In the genomic region with DNA sequence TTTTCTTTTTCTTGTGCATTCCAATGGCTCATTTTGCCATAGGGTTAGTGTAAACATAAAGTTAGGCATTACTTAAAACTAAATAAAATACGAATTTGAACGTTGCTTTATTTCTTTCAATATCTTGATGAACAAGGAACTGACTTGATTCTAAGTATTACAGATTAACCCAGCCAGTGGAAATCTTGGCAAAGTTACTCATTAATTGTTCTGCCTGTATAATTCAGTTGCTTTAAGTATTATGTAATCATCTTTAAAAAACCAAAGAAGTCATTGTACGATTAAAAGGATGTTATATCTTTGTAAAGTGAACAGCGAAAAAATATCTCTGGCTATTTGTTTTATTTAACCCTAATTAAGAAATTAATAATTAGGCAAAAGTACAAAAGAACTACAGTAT, we compare ENCODE assay signal across 23 cellular contexts.
"Had no signal": no experiment of that assay in that cellular context is flagged by ENCODE, and none has a peak within 500 bp of the region (broad histone marks: within the 10 kb centered on the region; RNA-seq: fewer than 3 reads in every experiment).

No MANE protein-coding gene starts in this region.

- H3K4me1 ChIP-seq: esophagus muscularis mucosa, foreskin keratinocyte, right lobe of liver, suprapubic skin, transverse colon, vagina had no signal

- H3K9me3 ChIP-seq: esophagus muscularis mucosa, ovary, suprapubic skin, transverse colon, vagina had no signal

- H3K4me2 ChIP-seq: smooth muscle cell had no signal

- H3K36me3 ChIP-seq: esophagus muscularis mucosa, ovary, right lobe of liver, suprapubic skin, transverse colon, vagina had no signal

- H3K4me1 Mint-ChIP-seq: memory B cell; natural killer cell; stimulated activated naive CD8-positive, alpha-beta T cell treated with anti-CD3 and anti-CD28 coated beads, Interleukin-15, amount 100 ng/mL, for 72 hours had no signal

- H3K27ac Mint-ChIP-seq: memory B cell; natural killer cell; stimulated activated naive CD8-positive, alpha-beta T cell treated with anti-CD3 and anti-CD28 coated beads, Interleukin-15, amount 100 ng/mL, for 72 hours had no signal

- FAIRE-seq: keratinocyte had no signal

- H3K36me3 Mint-ChIP-seq: memory B cell, natural killer cell had no signal

- H3K27me3 ChIP-seq: esophagus muscularis mucosa, foreskin keratinocyte, ovary, right lobe of liver, suprapubic skin, transverse colon, vagina had no signal

- H3K27ac ChIP-seq: coronary artery, epithelial cell of prostate, esophagus muscularis mucosa, foreskin keratinocyte, ovary, right lobe of liver, suprapubic skin, transverse colon, vagina had no signal

- H3K4me3 Mint-ChIP-seq: memory B cell; natural killer cell; stimulated activated naive CD8-positive, alpha-beta T cell treated with anti-CD3 and anti-CD28 coated beads, Interleukin-15, amount 100 ng/mL, for 72 hours had no signal

- H3K27me3 Mint-ChIP-seq: memory B cell; stimulated activated naive CD8-positive, alpha-beta T cell treated with anti-CD3 and anti-CD28 coated beads, Interleukin-15, amount 100 ng/mL, for 72 hours had no signal

- DNase-seq: foreskin keratinocyte; hypothalamus; natural killer cell; occipital lobe; ovary; posterior cingulate gyrus; right lobe of liver; stimulated activated CD4-positive, alpha-beta T cell treated with anti-CD3 and anti-CD28 coated beads, Interleukin-12 subunit alpha, Interleukin-12 subunit beta, amount 100 ng/mL, for 4 hours; stimulated activated CD4-positive, alpha-beta T cell treated with anti-CD3 and anti-CD28 coated beads, Interleukin-1b, Interleukin-23, amount 100 ng/mL, for 48 hours; stimulated activated CD4-positive, alpha-beta T cell treated with anti-CD3 and anti-CD28 coated beads, Interleukin-4, amount 100 ng/mL, for 1 hour; stimulated activated CD8-positive, alpha-beta memory T cell treated with anti-CD3 and anti-CD28 coated beads, Interleukin-4, amount 100 ng/mL, for 48 hours; stimulated activated naive CD4-positive, alpha-beta T cell; stimulated activated naive CD8-positive, alpha-beta T cell treated with anti-CD3 and anti-CD28 coated beads, Interleukin-15, amount 100 ng/mL, for 72 hours; transverse colon had no signal

- H3K4me3 ChIP-seq: coronary artery, esophagus muscularis mucosa, lung, ovary, right lobe of liver, smooth muscle cell, suprapubic skin, transverse colon, vagina had no signal
